Comparison of ENCODE assay signal across 14 cellular contexts in genomic region chr6:72042088-72042487, GRCh38.
DNase-seq lines count a peak whose midpoint lies in the region; ATAC-seq and TF ChIP-seq lines count a peak whose summit lies in the region.
"Had no signal": no experiment of that assay in that cellular context is flagged by ENCODE, and none has a peak within 500 bp of the region (broad histone marks: within the 10 kb centered on the region; RNA-seq: fewer than 3 reads in every experiment).

No MANE protein-coding gene starts in this region.

- H3K4me3 ChIP-seq in LNCaP clone FGC (ENCODE audit: low read depth, low read length) (no peak overlapping the region), choroid plexus epithelial cell (ENCODE audit: low read depth, low read length) (no peak overlapping the region)
- H3K4me3 ChIP-seq: A549, HAP-1 had no signal

- DNase-seq in DMS53 (lab: John Stamatoyannopoulos, UW) (peak; percentile 34), DMS53 treated with DMSO at 0.1 percent for 48 hours (lab: John Stamatoyannopoulos, UW; ENCODE audit: unreplicated experiment) (no peak), LNCaP clone FGC (ENCODE audit: low read depth) (no peak), choroid plexus epithelial cell (ENCODE audit: low read depth) (peak; percentile 26), pons (ENCODE audit: low spot score) (peak; percentile 35), CD14-positive monocyte (ENCODE audit: low spot score) (no peak)
- DNase-seq in activated naive CD4-positive, alpha-beta T cell treated with anti-CD3 and anti-CD28 coated beads for 36 hours: no peak
- DNase-seq in activated naive CD8-positive, alpha-beta T cell treated with anti-CD3 and anti-CD28 coated beads, Interleukin-2, amount 50 U/mL, for 24 hours: no peak
- DNase-seq: activated CD4-positive, alpha-beta T cell treated with anti-CD3 and anti-CD28 coated beads, Interleukin-2, amount 10 ng/mL, durations not matched to agents 7 days and 5 days; activated effector memory CD4-positive, alpha-beta T cell treated with Interleukin-2 at 50 U/mL for 16 hours; cerebellar nuclear complex had no signal

- H3K27ac Mint-ChIP-seq in activated naive CD4-positive, alpha-beta T cell treated with anti-CD3 and anti-CD28 coated beads for 36 hours: no peak overlapping the region
- H3K27ac Mint-ChIP-seq in CD14-positive monocyte: no peak overlapping the region
- H3K27ac Mint-ChIP-seq in activated naive CD8-positive, alpha-beta T cell treated with anti-CD3 and anti-CD28 coated beads, Interleukin-2, amount 50 U/mL, for 24 hours: no peak overlapping the region
- H3K27ac Mint-ChIP-seq: activated CD4-positive, alpha-beta T cell treated with anti-CD3 and anti-CD28 coated beads, Interleukin-2, amount 10 ng/mL, durations not matched to agents 7 days and 5 days; IgD-negative memory B cell had no signal

- CTCF ChIA-PET in activated naive CD4-positive, alpha-beta T cell treated with anti-CD3 and anti-CD28 coated beads for 36 hours (lab: Charles Lee): no interaction called here

- intact Hi-C loops in activated naive CD4-positive, alpha-beta T cell treated with anti-CD3 and anti-CD28 coated beads for 36 hours (cut with micrococcal nuclease): no loop called here
- intact Hi-C loops in CD14-positive monocyte (cut with micrococcal nuclease): no loop called here

- no peaks in the 10 kb centered on the region for H3K4me1 Mint-ChIP-seq in activated naive CD4-positive, alpha-beta T cell treated with anti-CD3 and anti-CD28 coated beads for 36 hours (ENCODE audit: low read depth)
- no peaks in the 10 kb centered on the region for H3K4me1 Mint-ChIP-seq in CD14-positive monocyte
- H3K4me1 Mint-ChIP-seq in activated naive CD8-positive, alpha-beta T cell treated with anti-CD3 and anti-CD28 coated beads, Interleukin-2, amount 50 U/mL, for 24 hours: no peaks in the 10 kb centered on the region
- H3K4me1 Mint-ChIP-seq: activated CD4-positive, alpha-beta T cell treated with anti-CD3 and anti-CD28 coated beads, Interleukin-2, amount 10 ng/mL, durations not matched to agents 7 days and 5 days; IgD-negative memory B cell had no signal

- no peaks in the 10 kb centered on the region for H3K9me3 Mint-ChIP-seq in activated naive CD4-positive, alpha-beta T cell treated with anti-CD3 and anti-CD28 coated beads for 36 hours
- H3K9me3 Mint-ChIP-seq in CD14-positive monocyte: no peaks in the 10 kb centered on the region
- no peaks in the 10 kb centered on the region for H3K9me3 Mint-ChIP-seq in activated naive CD8-positive, alpha-beta T cell treated with anti-CD3 and anti-CD28 coated beads, Interleukin-2, amount 50 U/mL, for 24 hours
- H3K9me3 Mint-ChIP-seq: activated CD4-positive, alpha-beta T cell treated with anti-CD3 and anti-CD28 coated beads, Interleukin-2, amount 10 ng/mL, durations not matched to agents 7 days and 5 days; IgD-negative memory B cell had no signal

- H3K4me3 Mint-ChIP-seq in activated naive CD4-positive, alpha-beta T cell treated with anti-CD3 and anti-CD28 coated beads for 36 hours: no peak overlapping the region
- no peak overlapping the region for H3K4me3 Mint-ChIP-seq in CD14-positive monocyte
- no peak overlapping the region for H3K4me3 Mint-ChIP-seq in activated naive CD8-positive, alpha-beta T cell treated with anti-CD3 and anti-CD28 coated beads, Interleukin-2, amount 50 U/mL, for 24 hours
- H3K4me3 Mint-ChIP-seq: activated CD4-positive, alpha-beta T cell treated with anti-CD3 and anti-CD28 coated beads, Interleukin-2, amount 10 ng/mL, durations not matched to agents 7 days and 5 days; IgD-negative memory B cell had no signal

- H3K27me3 Mint-ChIP-seq in activated naive CD4-positive, alpha-beta T cell treated with anti-CD3 and anti-CD28 coated beads for 36 hours (ENCODE audit: low read depth): no peaks in the 10 kb centered on the region
- H3K27me3 Mint-ChIP-seq in CD14-positive monocyte (ENCODE audit: low read depth in 3 of 3): peaks cover 0 to 2% (median 0%) of the 10 kb centered on the region in 3 donors
- H3K27me3 Mint-ChIP-seq in activated naive CD8-positive, alpha-beta T cell treated with anti-CD3 and anti-CD28 coated beads, Interleukin-2, amount 50 U/mL, for 24 hours: no peaks in the 10 kb centered on the region
- H3K27me3 Mint-ChIP-seq: activated CD4-positive, alpha-beta T cell treated with anti-CD3 and anti-CD28 coated beads, Interleukin-2, amount 10 ng/mL, durations not matched to agents 7 days and 5 days had no signal

- H3K36me3 Mint-ChIP-seq in activated naive CD4-positive, alpha-beta T cell treated with anti-CD3 and anti-CD28 coated beads for 36 hours (ENCODE audit: low read depth): no peaks in the 10 kb centered on the region
- H3K36me3 Mint-ChIP-seq in CD14-positive monocyte: no peaks in the 10 kb centered on the region
- H3K36me3 Mint-ChIP-seq in activated naive CD8-positive, alpha-beta T cell treated with anti-CD3 and anti-CD28 coated beads, Interleukin-2, amount 50 U/mL, for 24 hours (ENCODE audit: low read depth): no peaks in the 10 kb centered on the region
- H3K36me3 Mint-ChIP-seq: IgD-negative memory B cell had no signal

- no peak for ATAC-seq in activated naive CD8-positive, alpha-beta T cell treated with anti-CD3 and anti-CD28 coated beads, Interleukin-2, amount 50 U/mL, for 24 hours
- ATAC-seq: A549 had no signal

- TF ChIP-seq CTCF in LNCaP clone FGC (IDR thresholded peaks at IDR 0.05; ENCODE audit: control insufficient read depth, extremely low read depth, insufficient read depth) (peak; percentile 60), choroid plexus epithelial cell (conservative IDR thresholded peaks at IDR 0.05; ENCODE audit: low read depth, low read length) (peak; percentile 28), CD14-positive monocyte (IDR thresholded peaks at IDR 0.05) (no peak)

Comparison
In these comparisons a context has a peak if more than half of its experiments do, and no peak if none do; other contexts are left out.
1. DNase-seq: peak in DMS53 (single experiment), choroid plexus epithelial cell (single experiment) and pons (single experiment); none in DMS53 treated with DMSO at 0.1 percent for 48 hours (single experiment), LNCaP clone FGC (single experiment), activated naive CD4-positive, alpha-beta T cell treated with anti-CD3 and anti-CD28 coated beads for 36 hours (single experiment), CD14-positive monocyte (single experiment) and activated naive CD8-positive, alpha-beta T cell treated with anti-CD3 and anti-CD28 coated beads, Interleukin-2, amount 50 U/mL, for 24 hours (single experiment).